ENCODE assay signal across 8 cellular contexts in the genomic region with DNA sequence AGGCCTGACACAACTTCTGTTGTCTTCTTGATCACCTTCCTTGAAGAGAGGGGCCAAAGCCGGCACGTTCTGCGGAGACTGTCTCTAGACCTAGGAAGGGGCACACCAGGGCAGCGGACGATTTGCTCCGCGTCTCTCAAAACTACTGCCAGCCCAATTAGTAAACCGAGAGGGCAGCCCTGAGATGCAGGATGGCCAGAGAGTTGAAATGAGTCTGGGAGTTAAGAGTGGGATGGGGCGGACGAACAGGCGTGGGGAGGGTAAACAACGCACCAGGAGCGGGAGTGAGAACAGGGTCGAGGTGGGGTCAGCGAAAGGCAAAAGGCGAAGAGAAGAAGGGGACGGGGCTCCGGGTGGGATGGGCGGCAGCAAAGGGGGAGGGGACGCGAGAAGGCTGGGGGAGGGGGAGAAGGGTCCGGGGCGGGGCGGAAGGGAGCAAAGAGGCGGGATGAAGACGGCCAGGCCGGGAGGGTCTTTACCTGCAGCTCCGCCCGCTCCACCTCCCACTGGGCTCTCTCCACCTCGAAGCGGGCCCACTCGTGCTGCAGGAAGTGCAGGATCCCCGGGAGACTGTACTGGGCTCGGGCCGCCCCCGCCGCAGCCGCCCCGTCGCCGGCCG. TPM values are rescaled to one million over a fixed set of nuclear protein-coding genes. Genes with fewer than 3 reads are reported as not detected.
A peak's percentile ranks its signal among the peaks of the same experiment; 100 is the strongest.
DNase-seq lines count a peak whose midpoint lies in the region; ATAC-seq, FAIRE-seq and TF ChIP-seq lines count a peak whose summit lies in the region.

No MANE protein-coding gene starts in this region.

- no peaks in the 10 kb centered on the region for H3K36me3 ChIP-seq in SU-DHL-6 (ENCODE audit: low read length)
- no peaks in the 10 kb centered on the region for H3K36me3 ChIP-seq in keratinocyte (ENCODE audit: control insufficient read depth in 2 of 2, extremely low read depth in 1 of 2, insufficient read depth in 2 of 2, low read length in 2 of 2)

- peak; percentile 20 for ATAC-seq in GM19463 (IDR thresholded peaks at IDR 0.05; ENCODE audit: unreplicated experiment)
- no peak for ATAC-seq in HG02973 (IDR thresholded peaks at IDR 0.05; ENCODE audit: unreplicated experiment)

- peak overlapping the region; percentile 48 for H3K27ac ChIP-seq in HL-60 (replicated peaks)
- H3K27ac ChIP-seq in SU-DHL-6 (ENCODE audit: low read depth, low read length): peak overlapping the region; percentile 72
- H3K27ac ChIP-seq in keratinocyte (ENCODE audit: control insufficient read depth, insufficient read depth, low read length): peak overlapping the region; percentile 79

- H3K4me1 ChIP-seq in keratinocyte (ENCODE audit: control insufficient read depth, extremely low read depth, insufficient read depth, low read length): peaks cover 32% of the 10 kb centered on the region

- peak overlapping the region; percentile 97 for H3K9ac ChIP-seq in SU-DHL-6 (ENCODE audit: low read length)
- H3K9ac ChIP-seq in keratinocyte (ENCODE audit: control insufficient read depth, extremely low read depth, insufficient read depth, low read length): peak overlapping the region; percentile 94

- peak overlapping the region; percentile 74 for H3K4me2 ChIP-seq in SU-DHL-6 (ENCODE audit: low read depth, low read length, poor library complexity, severe bottlenecking)
- H3K4me2 ChIP-seq in keratinocyte (ENCODE audit: control insufficient read depth, extremely low read depth, insufficient read depth, low read depth, low read length): peak overlapping the region; percentile 88

- H4K20me1 ChIP-seq in SU-DHL-6 (ENCODE audit: low read depth, low read length): no peaks in the 10 kb centered on the region
- H4K20me1 ChIP-seq in keratinocyte (ENCODE audit: control insufficient read depth, extremely low read depth, insufficient read depth, low read length): no peaks in the 10 kb centered on the region

- no peaks in the 10 kb centered on the region for H3K9me1 ChIP-seq in keratinocyte (ENCODE audit: control insufficient read depth, extremely low read depth, insufficient read depth, low read length)

- peak overlapping the region; percentile 69 for H2AFZ ChIP-seq in SU-DHL-6 (ENCODE audit: low read depth, low read length, severe bottlenecking)
- peak overlapping the region; percentile 77 for H2AFZ ChIP-seq in keratinocyte (ENCODE audit: control insufficient read depth, low read length)

- FAIRE-seq in keratinocyte (lab: Jason Lieb, UNC): no peak

- dilution Hi-C loops in keratinocyte (cut with MboI; ENCODE audit: extremely low pct_ligation_motif_present, low sequenced_read_pairs): no loop called here

- no peaks in the 10 kb centered on the region for H3K27me3 ChIP-seq in HL-60 (ENCODE audit: insufficient read depth, poor library complexity, severe bottlenecking)
- no peaks in the 10 kb centered on the region for H3K27me3 ChIP-seq in SU-DHL-6 (ENCODE audit: low read length)
- H3K27me3 ChIP-seq in keratinocyte (ENCODE audit: control insufficient read depth, extremely low read depth, insufficient read depth, low read length): no peaks in the 10 kb centered on the region

- H3K4me3 ChIP-seq in HL-60 (replicated peaks; ENCODE audit: insufficient read depth, low read length): peak overlapping the region; percentile 67
- H3K4me3 ChIP-seq in SU-DHL-6 (ENCODE audit: insufficient read depth, low read length, poor library complexity, severe bottlenecking): peak overlapping the region; percentile 97
- peak overlapping the region; percentile 80 to 100 (median 94) for H3K4me3 ChIP-seq in keratinocyte (ENCODE audit: control insufficient read depth in 2 of 3, extremely low read depth in 1 of 3, insufficient read depth in 2 of 3, low read depth in 1 of 3, low read length in 3 of 3)

- H3F3A ChIP-seq in SU-DHL-6 (ENCODE audit: insufficient read depth): no peaks in the 10 kb centered on the region

- DNase-seq in CMK (ENCODE audit: low read depth): peak; percentile 53
- DNase-seq in HL-60 (ENCODE audit: low read depth in 1 of 2, low spot score in 1 of 2): peak in 1 of 2 experiments; percentile 28
- DNase-seq in T47D (ENCODE audit: low read depth in 1 of 2, low spot score in 1 of 2): peak; percentile 7 to 23
- no peak for DNase-seq in keratinocyte (ENCODE audit: low read depth, low spot score)
- DNase-seq in stimulated activated CD4-positive, alpha-beta T cell treated with anti-CD3 and anti-CD28 coated beads, Interleukin-4, amount 100 ng/mL, for 1 hour: peak; percentile 53

- H3K79me2 ChIP-seq in SU-DHL-6 (ENCODE audit: insufficient read depth, low read length): peaks cover 50% of the 10 kb centered on the region
- peaks cover 50% of the 10 kb centered on the region for H3K79me2 ChIP-seq in keratinocyte (ENCODE audit: control insufficient read depth, insufficient read depth, low read length)

- no peak for TF ChIP-seq CTCF in HL-60 (IDR thresholded peaks at IDR 0.05; ENCODE audit: insufficient read depth, low read length)
- TF ChIP-seq CTCF in SU-DHL-6 (IDR thresholded peaks at IDR 0.05; ENCODE audit: insufficient read depth, low read length, poor library complexity, severe bottlenecking): no peak
- TF ChIP-seq CTCF in keratinocyte (optimal IDR thresholded peaks at IDR 0.05 in 1 of 3, IDR thresholded peaks at IDR 0.05 in 1 of 3, conservative IDR thresholded peaks at IDR 0.05 in 1 of 3; ENCODE audit: extremely low read depth in 1 of 3, insufficient read depth in 2 of 3, low read length in 3 of 3): no peak

- in situ Hi-C loops in T47D (cut with HindIII; ENCODE audit: low pct_unique_long_range_greater_than_20kb, low sequenced_read_pairs): no loop called here

- no peaks in the 10 kb centered on the region for H3K9me2 ChIP-seq in SU-DHL-6 (replicated peaks; ENCODE audit: insufficient read depth, low read length)

- H3K9me3 ChIP-seq in SU-DHL-6 (ENCODE audit: insufficient read depth, low read length) (no peaks in the 10 kb centered on the region), keratinocyte (ENCODE audit: control insufficient read depth, low read depth, low read length) (no peaks in the 10 kb centered on the region)

RNA-seq across cellular contexts. Expression of gene STRN, which starts 0.5 kb away (rescaled TPM):
- 16.3 to 29.3 TPM (median 22.5 TPM) in 3 replicates for polyA plus RNA-seq in keratinocyte
- polyA plus RNA-seq in keratinocyte (2011; ENCODE audit: low read depth): 37.7 TPM
- polyA plus RNA-seq in keratinocyte (2011; cell fraction: cytosol; rRNA removed): 9.2 and 22.2 TPM in 2 replicates
- 20.5 and 22.3 TPM in 2 replicates for polyA plus RNA-seq in keratinocyte (2011; cell fraction: nucleus; rRNA removed)
- 15.5 and 19.5 TPM in 2 replicates for polyA plus RNA-seq in keratinocyte (2012; ENCODE audit: low replicate concordance)
- polyA minus RNA-seq in keratinocyte: 15.5 to 54.1 TPM (median 36.8 TPM) in 3 replicates
- polyA minus RNA-seq in keratinocyte (2011; cell fraction: cytosol; rRNA and poly(A)+ RNA removed): 14.6 TPM
- 18.1 and 40.1 TPM in 2 replicates for polyA minus RNA-seq in keratinocyte (2011; cell fraction: nucleus; rRNA and poly(A)+ RNA removed)
